In genomic region chr1:228101614-228101993, GRCh38 we compare ENCODE assay signal across 8 cellular contexts. TPM values are rescaled to one million over a fixed set of nuclear protein-coding genes. Genes with fewer than 3 reads are reported as not detected.
DNase-seq lines count a peak whose midpoint lies in the region; ATAC-seq and TF ChIP-seq lines count a peak whose summit lies in the region.

No MANE protein-coding gene starts in this region.

- H3K4ac ChIP-seq in neuronal stem cell (ENCODE audit: low read length): no peak overlapping the region

- no peak for ATAC-seq in HG03432 (IDR thresholded peaks at IDR 0.05; ENCODE audit: unreplicated experiment)
- ATAC-seq in HG03354 (IDR thresholded peaks at IDR 0.05; ENCODE audit: poor library complexity, severe bottlenecking, unreplicated experiment): no peak
- ATAC-seq in omental fat pad (ENCODE audit: low FRiP score): no peak

- H3K18ac ChIP-seq in neuronal stem cell (ENCODE audit: low read length): no peak overlapping the region

- DNase-seq in CD4-positive, alpha-beta memory T cell: peak in 4 of 5 donors; percentile 32 to 74 (median 40)
- no peak for DNase-seq in Jurkat, Clone E6-1 (ENCODE audit: low read depth, low spot score)
- no peak for DNase-seq in choroid plexus epithelial cell (ENCODE audit: low read depth)
- no peak for DNase-seq in neuronal stem cell (ENCODE audit: low spot score)
- DNase-seq in islet precursor cell: no peak
- DNase-seq in omental fat pad (ENCODE audit: low spot score): no peak

- peak overlapping the region in 1 of 2 donors; percentile 98 for H3K4me3 ChIP-seq in CD4-positive, alpha-beta memory T cell (ENCODE audit: low read length in 2 of 2)
- peak overlapping the region; percentile 77 for H3K4me3 ChIP-seq in Jurkat, Clone E6-1 (ENCODE audit: low read length)
- peak overlapping the region; percentile 99 for H3K4me3 ChIP-seq in choroid plexus epithelial cell (ENCODE audit: low read depth, low read length)
- H3K4me3 ChIP-seq in neuronal stem cell (ENCODE audit: low read length in 2 of 2): peak overlapping the region; percentile 89 to 99

- H3K36me3 Mint-ChIP-seq in CD4-positive, alpha-beta memory T cell: peaks cover 18 to 48% of the 10 kb centered on the region in 2 donors

- H4K91ac ChIP-seq in neuronal stem cell (ENCODE audit: low read depth, low read length, poor library complexity): no peak overlapping the region

- peak overlapping the region; percentile 91 to 96 (median 93) for H3K27ac Mint-ChIP-seq in CD4-positive, alpha-beta memory T cell

- H3K79me1 ChIP-seq in neuronal stem cell (ENCODE audit: low read depth, low read length): peaks cover 27% of the 10 kb centered on the region

- no peak overlapping the region for H2BK12ac ChIP-seq in neuronal stem cell (ENCODE audit: low read length)

- no peak overlapping the region for H2AFZ ChIP-seq in neuronal stem cell (ENCODE audit: low read length)

- TF ChIP-seq CTCF in choroid plexus epithelial cell (conservative IDR thresholded peaks at IDR 0.05; ENCODE audit: low read depth, low read length): no peak
- TF ChIP-seq CTCF in omental fat pad (IDR thresholded peaks at IDR 0.05): no peak

- no peaks in the 10 kb centered on the region for H3K27me3 Mint-ChIP-seq in CD4-positive, alpha-beta memory T cell

- peaks cover 43% of the 10 kb centered on the region for H3K36me3 ChIP-seq in CD4-positive, alpha-beta memory T cell (ENCODE audit: insufficient read depth, low read length)
- H3K36me3 ChIP-seq in neuronal stem cell (replicated peaks in 1 of 2; ENCODE audit: control insufficient read depth in 2 of 2, insufficient read depth in 2 of 2, low read length in 2 of 2): peaks cover 49 to 71% of the 10 kb centered on the region in 2 donors

- H2BK5ac ChIP-seq in neuronal stem cell (ENCODE audit: low read length): no peak overlapping the region

- H2BK15ac ChIP-seq in neuronal stem cell (ENCODE audit: low read length): no peak overlapping the region

- H3K4me1 ChIP-seq in CD4-positive, alpha-beta memory T cell (ENCODE audit: insufficient read depth, low read length): peaks cover 20% of the 10 kb centered on the region
- peaks cover 0 to 5% of the 10 kb centered on the region in 2 donors for H3K4me1 ChIP-seq in neuronal stem cell (ENCODE audit: control insufficient read depth in 2 of 2, insufficient read depth in 1 of 2, low read depth in 1 of 2, low read length in 2 of 2)

- H3K9ac ChIP-seq in neuronal stem cell (ENCODE audit: low read depth, low read length, poor library complexity): peak overlapping the region; percentile 95

- peak overlapping the region; percentile 68 to 94 (median 80) for H3K4me3 Mint-ChIP-seq in CD4-positive, alpha-beta memory T cell

- peak overlapping the region; percentile 20 for H3K23ac ChIP-seq in neuronal stem cell (ENCODE audit: low read depth, low read length, poor library complexity)

- H3K4me2 ChIP-seq in neuronal stem cell (ENCODE audit: insufficient read depth, low read length, poor library complexity, severe bottlenecking): peak overlapping the region; percentile 96

- H4K8ac ChIP-seq in neuronal stem cell (ENCODE audit: low read depth, low read length): no peak overlapping the region

- H3K9me3 ChIP-seq in CD4-positive, alpha-beta memory T cell (ENCODE audit: control insufficient read depth in 1 of 2, low read length in 2 of 2): no peaks in the 10 kb centered on the region
- H3K9me3 ChIP-seq in neuronal stem cell (replicated peaks in 1 of 2; ENCODE audit: control insufficient read depth in 2 of 2, insufficient read depth in 1 of 2, low read depth in 1 of 2, low read length in 2 of 2): no peaks in the 10 kb centered on the region

- WGBS in neuronal stem cell (ENCODE audit: extremely low coverage in 2 of 2, insufficient read length in 2 of 2, insufficient replicate concordance in 1 of 2), 2 donors: no CpG with 5 or more reads among the region's 15 CpGs

- CTCF ChIA-PET in CD4-positive, alpha-beta memory T cell (lab: Charles Lee; ENCODE audit: partially characterized antibody): interaction anchor here (1.1 to 1.2 kb wide), 2 partner anchors 18 to 19 kb away, joined by 3 to 4 read pairs; partner anchors contain the start of gene ARF1

- POLR2A ChIA-PET in CD4-positive, alpha-beta memory T cell (lab: Charles Lee; ENCODE audit: partially characterized antibody): interaction anchor here (0.7 to 12.8 kb wide), 3 partner anchors 15 to 336 kb away, joined by 3 to 146 read pairs (median 3); partner anchors contain the start of gene ARF1

- intact Hi-C loops in CD4-positive, alpha-beta memory T cell (cut with micrococcal nuclease): no loop called here

- peaks cover 6 to 59% (median 34%) of the 10 kb centered on the region in 4 donors for H3K4me1 Mint-ChIP-seq in CD4-positive, alpha-beta memory T cell

- no peaks in the 10 kb centered on the region for H3K27me3 ChIP-seq in CD4-positive, alpha-beta memory T cell (ENCODE audit: insufficient read depth, low read length)
- no peaks in the 10 kb centered on the region for H3K27me3 ChIP-seq in neuronal stem cell (ENCODE audit: control insufficient read depth in 3 of 3, insufficient read depth in 3 of 3, low read depth in 1 of 3, low read length in 3 of 3)

- no peak overlapping the region for H3K14ac ChIP-seq in neuronal stem cell (ENCODE audit: low read length)

- no peak overlapping the region for H2BK120ac ChIP-seq in neuronal stem cell (ENCODE audit: low read depth, low read length)

- H3K9me3 Mint-ChIP-seq in CD4-positive, alpha-beta memory T cell: peaks cover 0 to 9% (median 0%) of the 10 kb centered on the region in 8 donors

- H3K27ac ChIP-seq in CD4-positive, alpha-beta memory T cell (ENCODE audit: low read depth, low read length): peak overlapping the region; percentile 85
- H3K27ac ChIP-seq in neuronal stem cell (replicated peaks; ENCODE audit: low read length): no peak overlapping the region

- H2AK5ac ChIP-seq in neuronal stem cell (ENCODE audit: low read depth, low read length): no peak overlapping the region

RNA-seq across cellular contexts. Expression of gene C1orf35, which starts 1.5 kb away (rescaled TPM):
- 10 to 100 TPM; 28.5 to 30.7 TPM for total RNA-seq in CD4-positive, alpha-beta memory T cell
- 10 to 100 TPM; 16.4 to 20.0 TPM for polyA plus RNA-seq in CD4-positive, alpha-beta memory T cell
- 43.3 TPM for polyA plus RNA-seq in Jurkat, Clone E6-1 (2012; ENCODE audit: insufficient read depth, insufficient read length)
- 28.9 TPM for polyA plus RNA-seq in neuronal stem cell (2013, experiment 1 of 2)
- polyA plus RNA-seq in neuronal stem cell (2013, experiment 2 of 2): 28.4 TPM
- 10 to 100 TPM in 2 of 4 donors, 1 to 10 TPM in 2; 5.1 to 17.2 (median 8.8) TPM for total RNA-seq in omental fat pad

RNA-seq across cellular contexts. Expression of gene MRPL55, which starts 7.5 kb away (rescaled TPM):
- total RNA-seq in CD4-positive, alpha-beta memory T cell: 10 to 100 TPM; 57.8 to 64.5 TPM
- 100 to 1,000 TPM; 108 to 157 TPM for polyA plus RNA-seq in CD4-positive, alpha-beta memory T cell
- 129 TPM for polyA plus RNA-seq in Jurkat, Clone E6-1 (2012; ENCODE audit: insufficient read depth, insufficient read length)
- 69.3 TPM for polyA plus RNA-seq in neuronal stem cell (2013, experiment 1 of 2)
- polyA plus RNA-seq in neuronal stem cell (2013, experiment 2 of 2): 63.2 TPM
- 10 to 100 TPM; 47.1 to 95.5 (median 71.7) TPM for total RNA-seq in omental fat pad

RNA-seq across cellular contexts. Expression of gene ARF1, which starts 19.1 kb away (rescaled TPM):
- total RNA-seq in CD4-positive, alpha-beta memory T cell: 100 to 1,000 TPM; 265 to 270 TPM
- polyA plus RNA-seq in CD4-positive, alpha-beta memory T cell: 100 to 1,000 TPM; 493 to 600 TPM
- 357 TPM for polyA plus RNA-seq in Jurkat, Clone E6-1 (2012; ENCODE audit: insufficient read depth, insufficient read length)
- 267 TPM for polyA plus RNA-seq in neuronal stem cell (2013, experiment 1 of 2)
- polyA plus RNA-seq in neuronal stem cell (2013, experiment 2 of 2): 266 TPM
- total RNA-seq in omental fat pad: 100 to 1,000 TPM; 273 to 440 (median 369) TPM

RNA-seq across cellular contexts. Expression of gene GUK1, which starts 38.5 kb away (rescaled TPM):
- 100 to 1,000 TPM; 179 to 185 TPM for total RNA-seq in CD4-positive, alpha-beta memory T cell
- polyA plus RNA-seq in CD4-positive, alpha-beta memory T cell: 100 to 1,000 TPM; 382 to 488 TPM
- 332 TPM for polyA plus RNA-seq in Jurkat, Clone E6-1 (2012; ENCODE audit: insufficient read depth, insufficient read length)
- polyA plus RNA-seq in neuronal stem cell (2013, experiment 1 of 2): 106 TPM
- polyA plus RNA-seq in neuronal stem cell (2013, experiment 2 of 2): 98.6 TPM
- total RNA-seq in omental fat pad: 100 to 1,000 TPM; 285 to 404 (median 308) TPM

RNA-seq across cellular contexts. Expression of gene GJC2, which starts 48.1 kb away (rescaled TPM):
- total RNA-seq in CD4-positive, alpha-beta memory T cell: under 1 TPM; 0.61 to 0.80 TPM
- polyA plus RNA-seq in CD4-positive, alpha-beta memory T cell: not detected
- polyA plus RNA-seq in Jurkat, Clone E6-1 (2012; ENCODE audit: insufficient read depth, insufficient read length): not detected
- 0.24 TPM for polyA plus RNA-seq in neuronal stem cell (2013, experiment 1 of 2)
- 0.17 TPM for polyA plus RNA-seq in neuronal stem cell (2013, experiment 2 of 2)
- total RNA-seq in omental fat pad: 1 to 10 TPM; 1.9 to 5.5 (median 2.9) TPM

Comparison
In these comparisons a context has a peak if more than half of its experiments do, and no peak if none do; other contexts are left out.
1. DNase-seq: peak in CD4-positive, alpha-beta memory T cell (4 of 5); none in Jurkat, Clone E6-1 (single experiment), choroid plexus epithelial cell (single experiment), neuronal stem cell (single experiment), islet precursor cell (single experiment) and omental fat pad (single experiment).